Comparison of ENCODE assay signal across 32 cellular contexts in the genomic region with DNA sequence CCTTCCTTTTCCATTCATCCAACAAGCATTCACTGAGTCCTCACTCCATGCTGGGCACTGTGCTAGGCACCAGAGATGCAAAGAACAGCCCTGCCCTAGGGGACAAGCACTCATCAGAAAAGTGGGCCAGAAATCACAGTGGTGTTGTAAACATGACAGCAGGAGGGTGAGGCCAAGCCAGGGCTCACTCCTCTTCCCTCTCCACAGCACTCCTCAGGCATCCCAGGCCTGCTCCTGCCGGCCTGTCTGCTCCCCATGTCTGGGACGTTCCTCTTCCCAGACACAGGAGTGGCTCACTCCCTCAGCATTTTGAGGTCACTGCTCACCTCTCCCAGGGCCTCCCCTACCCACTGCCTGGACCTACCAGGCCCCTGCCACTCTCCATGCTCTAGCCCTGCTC.
"Had no signal": no experiment of that assay in that cellular context is flagged by ENCODE, and none has a peak within 500 bp of the region (broad histone marks: within the 10 kb centered on the region; RNA-seq: fewer than 3 reads in every experiment).

No MANE protein-coding gene starts in this region.

- H3K4me3 Mint-ChIP-seq: activated CD4-positive, alpha-beta T cell treated with anti-CD3 and anti-CD28 coated beads, Interleukin-2, amount 10 ng/mL, durations not matched to agents 7 days and 5 days; activated CD8-positive, alpha-beta T cell treated with anti-CD3 and anti-CD28 coated beads for 36 hours; activated naive CD4-positive, alpha-beta T cell treated with anti-CD3 and anti-CD28 coated beads for 36 hours; activated naive CD4-positive, alpha-beta T cell treated with anti-CD3 and anti-CD28 coated beads, Interleukin-2, amount 50 U/mL, for 24 hours; activated naive CD8-positive, alpha-beta T cell treated with anti-CD3 and anti-CD28 coated beads for 36 hours; activated naive CD8-positive, alpha-beta T cell treated with anti-CD3 and anti-CD28 coated beads, Interleukin-2, amount 50 U/mL, for 24 hours; activated T-cell treated with anti-CD3 and anti-CD28 coated beads, Interleukin-2, amount 50 U/mL, for 4 hours; dendritic cell treated with granulocyte-macrophage colony-stimulating factor and Interleukin-4, amounts not matched to agents 40 ng/mL and 50 ng/mL, for 4 days; endodermal cell; T-helper 17 cell; T-helper 2 cell treated with Interferon-gamma antibody and Interleukin-4, amounts not matched to agents 5 μg/mL and 100 μg/mL, for 36 hours had no signal

- H3K9me3 Mint-ChIP-seq: activated CD4-positive, alpha-beta T cell treated with anti-CD3 and anti-CD28 coated beads, Interleukin-2, amount 10 ng/mL, durations not matched to agents 7 days and 5 days; activated CD8-positive, alpha-beta T cell treated with anti-CD3 and anti-CD28 coated beads for 36 hours; activated naive CD4-positive, alpha-beta T cell treated with anti-CD3 and anti-CD28 coated beads for 36 hours; activated naive CD4-positive, alpha-beta T cell treated with anti-CD3 and anti-CD28 coated beads, Interleukin-2, amount 50 U/mL, for 24 hours; activated naive CD8-positive, alpha-beta T cell treated with anti-CD3 and anti-CD28 coated beads for 36 hours; activated naive CD8-positive, alpha-beta T cell treated with anti-CD3 and anti-CD28 coated beads, Interleukin-2, amount 50 U/mL, for 24 hours; activated T-cell treated with anti-CD3 and anti-CD28 coated beads, Interleukin-2, amount 50 U/mL, for 4 hours; activated T-helper 2 cell treated with anti-CD3 and anti-CD28 coated beads, Interferon-gamma antibody, Interleukin-2, Interleukin-4, amounts not matched to agents 10 μg/mL and 5 μg/mL and 100 μg/mL, durations not matched to agents 14 hours and 24 hours and 36 hours; dendritic cell treated with granulocyte-macrophage colony-stimulating factor and Interleukin-4, amounts not matched to agents 40 ng/mL and 50 ng/mL, for 4 days; endodermal cell; T-helper 2 cell treated with Interferon-gamma antibody and Interleukin-4, amounts not matched to agents 5 μg/mL and 100 μg/mL, for 36 hours had no signal

- ATAC-seq: activated CD8-positive, alpha-beta T cell treated with anti-CD3 and anti-CD28 coated beads for 36 hours; activated naive CD8-positive, alpha-beta T cell treated with anti-CD3 and anti-CD28 coated beads, Interleukin-2, amount 50 U/mL, for 24 hours; activated T-cell treated with anti-CD3 and anti-CD28 coated beads, Interleukin-2, amount 50 U/mL, for 4 hours; body of pancreas; foreskin keratinocyte; gastrocnemius medialis; heart left ventricle; T-helper 17 cell had no signal

- H3K36me3 ChIP-seq: adrenal gland, esophagus muscularis mucosa, gastrocnemius medialis, heart left ventricle had no signal

- H3K27ac ChIP-seq: adrenal gland, body of pancreas, coronary artery, esophagus muscularis mucosa, foreskin keratinocyte, gastrocnemius medialis, heart left ventricle had no signal

- H3K4me1 Mint-ChIP-seq: activated CD4-positive, alpha-beta T cell treated with anti-CD3 and anti-CD28 coated beads, Interleukin-2, amount 10 ng/mL, durations not matched to agents 7 days and 5 days; activated naive CD4-positive, alpha-beta T cell treated with anti-CD3 and anti-CD28 coated beads, Interleukin-2, amount 50 U/mL, for 24 hours; activated naive CD8-positive, alpha-beta T cell treated with anti-CD3 and anti-CD28 coated beads for 36 hours; activated naive CD8-positive, alpha-beta T cell treated with anti-CD3 and anti-CD28 coated beads, Interleukin-2, amount 50 U/mL, for 24 hours; endodermal cell had no signal

- H3K4me3 ChIP-seq: adrenal gland, body of pancreas, coronary artery, dorsolateral prefrontal cortex, esophagus muscularis mucosa, gastrocnemius medialis, heart left ventricle had no signal

- H3K4me1 ChIP-seq: adrenal gland, body of pancreas, foreskin keratinocyte had no signal

- H3K9me3 ChIP-seq: adrenal gland, body of pancreas, esophagus muscularis mucosa, gastrocnemius medialis, heart left ventricle had no signal

- H3K36me3 Mint-ChIP-seq: activated naive CD4-positive, alpha-beta T cell treated with anti-CD3 and anti-CD28 coated beads, Interleukin-2, amount 50 U/mL, for 24 hours; activated naive CD8-positive, alpha-beta T cell treated with anti-CD3 and anti-CD28 coated beads for 36 hours had no signal

- H3K27ac Mint-ChIP-seq: activated CD4-positive, alpha-beta T cell treated with anti-CD3 and anti-CD28 coated beads, Interleukin-2, amount 10 ng/mL, durations not matched to agents 7 days and 5 days; activated CD8-positive, alpha-beta T cell treated with anti-CD3 and anti-CD28 coated beads for 36 hours; activated naive CD4-positive, alpha-beta T cell treated with anti-CD3 and anti-CD28 coated beads for 36 hours; activated naive CD4-positive, alpha-beta T cell treated with anti-CD3 and anti-CD28 coated beads, Interleukin-2, amount 50 U/mL, for 24 hours; activated naive CD8-positive, alpha-beta T cell treated with anti-CD3 and anti-CD28 coated beads for 36 hours; activated naive CD8-positive, alpha-beta T cell treated with anti-CD3 and anti-CD28 coated beads, Interleukin-2, amount 50 U/mL, for 24 hours; activated T-helper 2 cell treated with anti-CD3 and anti-CD28 coated beads, Interferon-gamma antibody, Interleukin-2, Interleukin-4, amounts not matched to agents 10 μg/mL and 5 μg/mL and 100 μg/mL, durations not matched to agents 14 hours and 24 hours and 36 hours; dendritic cell treated with granulocyte-macrophage colony-stimulating factor and Interleukin-4, amounts not matched to agents 40 ng/mL and 50 ng/mL, for 4 days; endodermal cell; T-helper 17 cell; T-helper 2 cell treated with Interferon-gamma antibody and Interleukin-4, amounts not matched to agents 5 μg/mL and 100 μg/mL, for 36 hours had no signal

- H3K27me3 ChIP-seq: adrenal gland, body of pancreas, dorsolateral prefrontal cortex, esophagus muscularis mucosa, gastrocnemius medialis, heart left ventricle had no signal

- H3K27me3 Mint-ChIP-seq: dendritic cell treated with granulocyte-macrophage colony-stimulating factor and Interleukin-4, amounts not matched to agents 40 ng/mL and 50 ng/mL, for 4 days had no signal

- DNase-seq: activated CD4-positive, alpha-beta T cell treated with anti-CD3 and anti-CD28 coated beads for 1 hour; activated CD4-positive, alpha-beta T cell treated with anti-CD3 and anti-CD28 coated beads for 4 hours; activated CD4-positive, alpha-beta T cell treated with anti-CD3 and anti-CD28 coated beads, Interleukin-2, amount 10 ng/mL, durations not matched to agents 7 days and 5 days; activated CD4-positive, alpha-beta T cell treated with anti-CD3 and anti-CD28 coated beads, Interleukin-2, amount 50 U/mL, for 4 hours; activated CD8-positive, alpha-beta memory T cell treated with anti-CD3 and anti-CD28 coated beads for 24 hours; activated CD8-positive, alpha-beta T cell treated with anti-CD3 and anti-CD28 coated beads for 36 hours; activated effector memory CD4-positive, alpha-beta T cell treated with anti-CD3 and anti-CD28 coated beads, Interleukin-2, amount 50 U/mL, for 16 hours; activated naive CD4-positive, alpha-beta T cell treated with anti-CD3 and anti-CD28 coated beads for 36 hours; activated naive CD8-positive, alpha-beta T cell treated with anti-CD3 and anti-CD28 coated beads for 36 hours; activated naive CD8-positive, alpha-beta T cell treated with anti-CD3 and anti-CD28 coated beads, Interleukin-2, amount 50 U/mL, for 24 hours; activated T-cell treated with anti-CD3 and anti-CD28 coated beads, Interleukin-2, amount 50 U/mL, for 4 hours; adrenal gland; amygdala; aorta; body of pancreas; dorsolateral prefrontal cortex; effector memory CD4-positive, alpha-beta T cell; endodermal cell; erythroblast; foreskin keratinocyte; gastrocnemius medialis; glutamatergic neuron; heart left ventricle; T-helper 1 cell; T-helper 17 cell; T1000 had no signal
